ENCODE assay signal across 33 cellular contexts in the genomic region with DNA sequence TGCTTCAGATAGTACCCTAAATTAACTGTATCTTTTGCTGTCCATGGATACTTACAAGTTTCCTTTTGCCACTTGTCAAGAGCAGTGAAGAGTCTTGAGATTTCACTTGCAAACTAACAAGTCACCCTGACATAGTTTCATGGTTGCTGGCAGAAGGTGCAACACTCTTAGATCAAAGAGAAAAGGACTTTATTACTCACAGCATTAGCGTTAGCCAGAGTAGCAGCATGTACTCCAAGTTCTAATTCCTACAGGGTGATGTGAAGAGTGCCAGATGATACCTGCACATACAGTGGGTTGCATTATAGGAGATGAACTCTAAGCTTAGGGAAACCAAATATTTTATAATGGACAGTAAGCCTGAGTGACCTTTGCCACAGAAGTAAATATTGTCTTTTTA. TPM values are rescaled to one million over a fixed set of nuclear protein-coding genes. Genes with fewer than 3 reads are reported as not detected.
"Had no signal": no experiment of that assay in that cellular context is flagged by ENCODE, and none has a peak within 500 bp of the region (broad histone marks: within the 10 kb centered on the region; RNA-seq: fewer than 3 reads in every experiment).

No MANE protein-coding gene starts in this region.

- H3K4me3 ChIP-seq: adrenal gland, body of pancreas, breast epithelium had no signal

- H3K36me3 ChIP-seq: adrenal gland, brain microvascular endothelial cell, breast epithelium, WERI-Rb-1 had no signal

- H3K4me1 ChIP-seq: adrenal gland, body of pancreas, breast epithelium had no signal

- H3K9me3 ChIP-seq: adrenal gland, body of pancreas had no signal

- H3K27me3 ChIP-seq: adrenal gland, body of pancreas, brain microvascular endothelial cell, breast epithelium had no signal

- DNase-seq: activated CD4-positive, alpha-beta memory T cell treated with anti-CD3 and anti-CD28 coated beads, Interleukin-2, amount 10 ng/mL, durations not matched to agents 7 days and 5 days; activated CD4-positive, alpha-beta T cell treated with anti-CD3 and anti-CD28 coated beads for 1 hour; activated CD4-positive, alpha-beta T cell treated with anti-CD3 and anti-CD28 coated beads for 36 hours; activated CD4-positive, alpha-beta T cell treated with anti-CD3 and anti-CD28 coated beads, Interleukin-2, amount 10 ng/mL, durations not matched to agents 7 days and 5 days; activated CD4-positive, alpha-beta T cell treated with anti-CD3 and anti-CD28 coated beads, Interleukin-2, amount 50 U/mL, for 48 hours; activated CD4-positive, CD25-positive, alpha-beta regulatory T cell; activated CD8-positive, alpha-beta memory T cell treated with anti-CD3 and anti-CD28 coated beads for 24 hours; activated CD8-positive, alpha-beta memory T cell treated with anti-CD3 and anti-CD28 coated beads, Interleukin-2, amount 10 ng/mL, durations not matched to agents 7 days and 5 days; activated CD8-positive, alpha-beta memory T cell treated with anti-CD3 and anti-CD28 coated beads, Interleukin-2, amount 50 U/mL, for 48 hours; activated CD8-positive, alpha-beta T cell treated with anti-CD3 and anti-CD28 coated beads, Interleukin-2, amount 10 ng/mL, durations not matched to agents 7 days and 5 days; activated effector memory CD4-positive, alpha-beta T cell treated with anti-CD3 and anti-CD28 coated beads, Interleukin-2, amount 50 U/mL, for 16 hours; activated gamma-delta T cell treated with Interleukin-2 at 50 U/mL for 16 hours; activated naive CD4-positive, alpha-beta T cell; activated naive CD4-positive, alpha-beta T cell treated with anti-CD3 and anti-CD28 coated beads for 36 hours; activated naive CD4-positive, alpha-beta T cell treated with anti-CD3 and anti-CD28 coated beads, Interleukin-2, amount 50 U/mL, for 16 hours; activated naive CD8-positive, alpha-beta T cell treated with anti-CD3 and anti-CD28 coated beads for 36 hours; activated T-cell treated with anti-CD3 and anti-CD28 coated beads, Interleukin-2, amount 50 U/mL, for 24 hours; activated T-cell treated with anti-CD3 and anti-CD28 coated beads, Interleukin-2, amount 50 U/mL, for 48 hours; adrenal gland; amniotic stem cell; aorta; body of pancreas; brain microvascular endothelial cell; central memory CD4-positive, alpha-beta T cell; T-helper 1 cell; T-helper 2 cell; T-helper 9 cell; WERI-Rb-1 had no signal

- H3K27ac ChIP-seq: adrenal gland, body of pancreas, brain microvascular endothelial cell, breast epithelium, WERI-Rb-1 had no signal

- ATAC-seq: activated CD4-positive, alpha-beta T cell treated with anti-CD3 and anti-CD28 coated beads for 36 hours; activated CD4-positive, CD25-positive, alpha-beta regulatory T cell treated with anti-CD3 and anti-CD28 coated beads, Interleukin-2, amount 50 U/mL, for 24 hours; activated CD8-positive, alpha-beta memory T cell treated with anti-CD3 and anti-CD28 coated beads, Interleukin-2, amount 10 ng/mL, durations not matched to agents 7 days and 5 days; activated CD8-positive, alpha-beta T cell treated with anti-CD3 and anti-CD28 coated beads, Interleukin-2, amount 10 ng/mL, durations not matched to agents 7 days and 5 days; activated naive CD4-positive, alpha-beta T cell treated with anti-CD3 and anti-CD28 coated beads, Interleukin-2, amount 50 U/mL, for 72 hours; body of pancreas; WTC11 had no signal

RNA-seq across cellular contexts. Expression of a gene that starts 47.9 kb away (rescaled TPM):
- total RNA-seq: activated CD4-positive, alpha-beta memory T cell treated with anti-CD3 and anti-CD28 coated beads, Interleukin-2, amount 10 ng/mL, durations not matched to agents 7 days and 5 days; activated CD4-positive, alpha-beta T cell treated with anti-CD3 and anti-CD28 coated beads for 36 hours; activated CD4-positive, alpha-beta T cell treated with anti-CD3 and anti-CD28 coated beads, Interleukin-2, amount 10 ng/mL, durations not matched to agents 7 days and 5 days; activated CD8-positive, alpha-beta memory T cell treated with anti-CD3 and anti-CD28 coated beads, Interleukin-2, amount 10 ng/mL, durations not matched to agents 7 days and 5 days; activated CD8-positive, alpha-beta T cell treated with anti-CD3 and anti-CD28 coated beads, Interleukin-2, amount 10 ng/mL, durations not matched to agents 7 days and 5 days; activated naive CD4-positive, alpha-beta T cell treated with anti-CD3 and anti-CD28 coated beads for 36 hours; activated naive CD4-positive, alpha-beta T cell treated with anti-CD3 and anti-CD28 coated beads, Interleukin-2, amount 50 U/mL, for 72 hours; activated naive CD8-positive, alpha-beta T cell treated with anti-CD3 and anti-CD28 coated beads for 36 hours; aorta; body of pancreas; cardiac septum had no signal
- polyA plus RNA-seq: aorta had no signal
